Comparison of ENCODE assay signal across 1 cellular context in genomic region chr20:47524385-47524784, GRCh38.
TF ChIP-seq lines count a peak whose summit lies in the region.

No MANE protein-coding gene starts in this region.

TF ChIP-seq in GM12878, 131 proteins besides CTCF, POLR2A, EP300 and RAD21 (continued from another document):
- TF ChIP-seq USF1 (IDR thresholded peaks at IDR 0.05; ENCODE audit: borderline replicate concordance, extremely low read length, insufficient read depth, low read depth, low read length) (no peak), NFXL1 (IDR thresholded peaks at IDR 0.05; ENCODE audit: borderline replicate concordance) (peak; percentile 55; the same call in 1 of the 2 replicates), CUX1 (IDR thresholded peaks at IDR 0.05; ENCODE audit: insufficient replicate concordance, low read depth, low read length) (no peak), CBX5 (IDR thresholded peaks at IDR 0.05; ENCODE audit: low read depth) (no peak), HDGF (IDR thresholded peaks at IDR 0.05) (no peak)
